ENCODE assay signal across 8 cellular contexts in the genomic region with DNA sequence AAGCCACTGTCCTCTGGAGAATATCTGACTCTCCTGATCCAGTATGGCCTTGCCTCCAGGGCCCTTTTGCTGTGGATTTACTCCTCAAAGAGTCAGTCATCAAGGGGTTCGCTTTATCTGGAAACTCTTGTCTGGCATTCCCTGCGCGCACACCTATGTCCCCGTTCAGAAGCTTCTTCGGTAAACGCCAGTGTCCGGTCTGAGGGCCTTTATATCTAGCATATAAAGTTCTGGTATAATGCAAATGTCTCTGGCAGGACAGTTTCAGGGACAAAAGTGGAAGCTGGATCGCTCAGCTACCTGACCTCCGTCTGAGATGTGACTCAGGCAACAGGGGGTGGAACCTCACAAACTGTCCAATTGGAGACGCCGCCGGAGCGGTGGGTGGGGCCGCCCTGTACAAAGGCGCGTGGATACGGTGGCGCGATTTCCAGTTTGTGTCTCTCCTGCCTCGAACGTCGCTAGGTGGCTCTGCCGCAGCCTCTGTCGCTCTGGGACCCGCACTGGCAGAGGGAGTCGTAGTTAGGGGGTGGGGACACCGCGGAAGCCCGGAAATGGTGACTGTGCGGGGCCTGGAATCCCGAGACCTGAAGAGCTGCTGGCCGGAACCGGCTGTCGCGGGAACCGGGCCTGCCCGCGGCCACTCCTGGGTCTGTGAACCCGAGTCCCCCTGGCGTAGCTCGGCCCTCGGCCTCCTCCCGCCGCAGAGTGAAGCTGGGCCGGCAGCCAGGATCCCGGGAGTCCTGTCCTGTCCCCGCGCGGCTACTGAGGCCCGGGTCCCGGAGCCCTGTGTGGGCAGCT. TPM values are rescaled to one million over a fixed set of nuclear protein-coding genes. Genes with fewer than 3 reads are reported as not detected.
A peak's percentile ranks its signal among the peaks of the same experiment; 100 is the strongest.
DNase-seq lines count a peak whose midpoint lies in the region; ATAC-seq lines count a peak whose summit lies in the region.

No MANE protein-coding gene starts in this region.

- H4K91ac ChIP-seq in mesenchymal stem cell (ENCODE audit: low read length): peak overlapping the region; percentile 61

- no peak overlapping the region for H2AK5ac ChIP-seq in mesenchymal stem cell (ENCODE audit: low read length, severe bottlenecking)

- H3K4me3 ChIP-seq in endocrine pancreas (ENCODE audit: control insufficient read depth, insufficient read depth, low read length) (peak overlapping the region; percentile 58), mesenchymal stem cell (ENCODE audit: insufficient read depth in 1 of 2, low read depth in 1 of 2, low read length in 2 of 2) (peak overlapping the region; percentile 59 to 79)

- H3K79me1 ChIP-seq in mesenchymal stem cell (replicated peaks; ENCODE audit: low read length, poor library complexity, severe bottlenecking): no peaks in the 10 kb centered on the region

- peak overlapping the region; percentile 5 to 66 for H3K18ac ChIP-seq in mesenchymal stem cell (ENCODE audit: low read depth in 1 of 2, low read length in 2 of 2)

- H3K4me2 ChIP-seq in mesenchymal stem cell (ENCODE audit: low read length, poor library complexity, severe bottlenecking): peak overlapping the region; percentile 86

- peak overlapping the region in 1 of 2 experiments; percentile 16 for H3K4ac ChIP-seq in mesenchymal stem cell (ENCODE audit: low read depth in 1 of 2, low read length in 2 of 2)

- H3K36me3 ChIP-seq in endocrine pancreas (ENCODE audit: control insufficient read depth, insufficient read depth, low read length) (no peaks in the 10 kb centered on the region), mesenchymal stem cell (ENCODE audit: control insufficient read depth in 1 of 2, insufficient read depth in 2 of 2, low read depth in 1 of 2, low read length in 2 of 2) (no peaks in the 10 kb centered on the region)

- H2BK12ac ChIP-seq in mesenchymal stem cell (ENCODE audit: low read length in 2 of 2): no peak overlapping the region

- DNase-seq in NK-92 (lab: John Stamatoyannopoulos, UW; ENCODE audit: unreplicated experiment) (peak; percentile 27), NCI-H774 (lab: John Stamatoyannopoulos, UW) (peak; percentile 92), mesenchymal stem cell (peak; percentile 83)
- DNase-seq in NK-92 treated with Interleukin-12 subunit alpha and Interleukin-12 subunit beta, amount 100 ng/mL, for 24 hours (lab: John Stamatoyannopoulos, UW): no peak
- peak; percentile 87 for DNase-seq in activated CD8-positive, alpha-beta memory T cell treated with anti-CD3 and anti-CD28 coated beads, Interleukin-2, amount 50 U/mL, for 1 hour (ENCODE audit: extremely low read depth)
- DNase-seq in stimulated activated CD8-positive, alpha-beta memory T cell treated with anti-CD3 and anti-CD28 coated beads, Interleukin-12 subunit alpha, Interleukin-12 subunit beta, amount 100 ng/mL, for 1 hour (ENCODE audit: low read depth): peak; percentile 86

- peak; percentile 96 for ATAC-seq in HG03354 (IDR thresholded peaks at IDR 0.05; ENCODE audit: poor library complexity, severe bottlenecking, unreplicated experiment)

- H2BK5ac ChIP-seq in mesenchymal stem cell (ENCODE audit: low read depth, low read length, poor library complexity, severe bottlenecking): no peak overlapping the region

- peak overlapping the region in 1 of 2 experiments; percentile 17 for H3K23ac ChIP-seq in mesenchymal stem cell (ENCODE audit: low read length in 2 of 2)

- H2AFZ ChIP-seq in mesenchymal stem cell (ENCODE audit: low read depth, low read length): peak overlapping the region; percentile 82

- H3K27me3 ChIP-seq in endocrine pancreas (ENCODE audit: control insufficient read depth, insufficient read depth, low read length) (no peaks in the 10 kb centered on the region), mesenchymal stem cell (ENCODE audit: control insufficient read depth in 1 of 2, insufficient read depth in 1 of 2, low read length in 2 of 2) (no peaks in the 10 kb centered on the region)

- H3K9ac ChIP-seq in endocrine pancreas (ENCODE audit: control insufficient read depth, insufficient read depth, low read length) (peak overlapping the region; percentile 65), mesenchymal stem cell (ENCODE audit: low read length) (peak overlapping the region; percentile 88)

- H3K4me1 ChIP-seq in endocrine pancreas (ENCODE audit: control insufficient read depth, insufficient read depth, low read length) (no peaks in the 10 kb centered on the region), mesenchymal stem cell (ENCODE audit: control insufficient read depth, insufficient read depth, low read depth, low read length) (peaks cover 6% of the 10 kb centered on the region)

- H3K9me3 ChIP-seq in endocrine pancreas (ENCODE audit: control insufficient read depth, low read length) (no peaks in the 10 kb centered on the region), mesenchymal stem cell (ENCODE audit: control insufficient read depth, low read length) (peaks cover 8% of the 10 kb centered on the region)

- no peak overlapping the region for H2BK120ac ChIP-seq in mesenchymal stem cell (ENCODE audit: low read depth, low read length)

- peak overlapping the region; percentile 94 for H4K8ac ChIP-seq in mesenchymal stem cell (ENCODE audit: low read length)

- H3K14ac ChIP-seq in mesenchymal stem cell (ENCODE audit: low read length in 2 of 2): no peak overlapping the region

- 10% methylated on average over 47 of the region's 51 CpGs for WGBS in mesenchymal stem cell

- H2BK15ac ChIP-seq in mesenchymal stem cell (ENCODE audit: low read depth, poor library complexity, severe bottlenecking): peak overlapping the region; percentile 70

- no peak overlapping the region for H3K27ac ChIP-seq in mesenchymal stem cell (ENCODE audit: low read length, poor library complexity, severe bottlenecking)

RNA-seq across cellular contexts. Expression of a gene that starts 10.6 kb away (rescaled TPM):
- 0.66 TPM for polyA plus RNA-seq in mesenchymal stem cell (2013, experiment 1 of 2)
- polyA plus RNA-seq in mesenchymal stem cell (2013, experiment 2 of 2): 0.68 TPM

RNA-seq across cellular contexts. Expression of a gene that starts 54.4 kb away (rescaled TPM):
- 0.57 TPM for polyA plus RNA-seq in mesenchymal stem cell (2013, experiment 1 of 2)
- polyA plus RNA-seq in mesenchymal stem cell (2013, experiment 2 of 2): 0.70 TPM

RNA-seq across cellular contexts. Expression of a gene that starts 56.1 kb away (rescaled TPM):
- 2.1 TPM for polyA plus RNA-seq in mesenchymal stem cell (2013, experiment 1 of 2)
- 2.3 TPM for polyA plus RNA-seq in mesenchymal stem cell (2013, experiment 2 of 2)
